In genomic region chr15:51828621-51829359, GRCh38 we compare ENCODE assay signal across 1 cellular context.
TF ChIP-seq lines count a peak whose summit lies in the region.

No MANE protein-coding gene starts in this region.

TF ChIP-seq in SK-N-SH treated with all-trans-retinoic acid at 6 μM for 48 hours, 23 proteins besides CTCF, POLR2A, EP300 and RAD21 (continued from another document):
- no peak for TF ChIP-seq GLIS3 (CRISPR knock-in tag; IDR thresholded peaks at IDR 0.05)
- no peak for TF ChIP-seq ARNTL (CRISPR knock-in tag; IDR thresholded peaks at IDR 0.05; ENCODE audit: borderline replicate concordance, low read depth)
- no peak for TF ChIP-seq ZFP3 (CRISPR knock-in tag; IDR thresholded peaks at IDR 0.05)
- TF ChIP-seq TCF4 (CRISPR knock-in tag; IDR thresholded peaks at IDR 0.05; ENCODE audit: borderline replicate concordance) = no peak
- TF ChIP-seq ESRRG (CRISPR knock-in tag; IDR thresholded peaks at IDR 0.05) = no peak
- no peak for TF ChIP-seq ZNF70 (CRISPR knock-in tag; IDR thresholded peaks at IDR 0.05)
- no peak for TF ChIP-seq TOX (CRISPR knock-in tag; IDR thresholded peaks at IDR 0.05; ENCODE audit: borderline replicate concordance)
TF ChIP-seq in SK-N-SH treated with all-trans-retinoic acid at 6 μM for 48 hours: peak in this region for 0.
